ENCODE assay signal across 19 cellular contexts in genomic region chr4:113675731-113676707, GRCh38.
DNase-seq lines count a peak whose midpoint lies in the region; ATAC-seq and TF ChIP-seq lines count a peak whose summit lies in the region.
"Had no signal": no experiment of that assay in that cellular context is flagged by ENCODE, and none has a peak within 500 bp of the region (broad histone marks: within the 10 kb centered on the region; RNA-seq: fewer than 3 reads in every experiment).

No MANE protein-coding gene starts in this region.

- H3K4me1 ChIP-seq in CD8-positive, alpha-beta T cell (ENCODE audit: insufficient read depth, low read length): peaks cover 23% of the 10 kb centered on the region
- H3K4me1 ChIP-seq in heart right ventricle: peaks cover 0 to 69% (median 61%) of the 10 kb centered on the region in 9 donors
- peaks cover 20 to 31% of the 10 kb centered on the region in 2 donors for H3K4me1 ChIP-seq in adrenal gland (replicated peaks in 1 of 2)

- POLR2A ChIA-PET in CD8-positive, alpha-beta T cell (lab: Charles Lee): no interaction called here

- CTCF ChIA-PET in CD8-positive, alpha-beta T cell (lab: Charles Lee): no interaction called here

- no peaks in the 10 kb centered on the region for H3K9me3 ChIP-seq in CD8-positive, alpha-beta T cell (ENCODE audit: low read length)
- peaks cover 0 to 3% (median 0%) of the 10 kb centered on the region in 11 donors for H3K9me3 ChIP-seq in heart right ventricle
- H3K9me3 ChIP-seq in MG63: 0 out of 2 replicates have a peak, but pooled peaks cover 1% of the 10 kb centered on the region
- H3K9me3 ChIP-seq in adrenal gland (replicated peaks in 1 of 3): no peaks in the 10 kb centered on the region
- H3K9me3 ChIP-seq: Caco-2, ovary had no signal

- TF ChIP-seq CTCF in 22Rv1 (IDR thresholded peaks at IDR 0.05) (no peak), heart right ventricle (IDR thresholded peaks at IDR 0.05) (no peak), adrenal gland (IDR thresholded peaks at IDR 0.05) (no peak)
- no peak for TF ChIP-seq CTCF in CD8-positive, alpha-beta T cell (IDR thresholded peaks at IDR 0.05)

- H3K36me3 Mint-ChIP-seq in CD8-positive, alpha-beta T cell: peaks cover 20% of the 10 kb centered on the region

- ATAC-seq in CD8-positive, alpha-beta T cell: no peak
- ATAC-seq in SK-N-SH treated with all-trans-retinoic acid at 6 μM for 48 hours (peak; percentile 45), heart right ventricle (peak in 6 of 8 donors; percentile 7 to 45 (median 18))
- ATAC-seq: activated CD8-positive, alpha-beta T cell treated with anti-CD3 and anti-CD28 coated beads, Interleukin-2, amount 10 ng/mL, durations not matched to agents 7 days and 5 days; GM12878; left lobe of liver had no signal

- no peaks in the 10 kb centered on the region for H3K27me3 ChIP-seq in CD8-positive, alpha-beta T cell (ENCODE audit: insufficient read depth, low read length)
- H3K27me3 ChIP-seq in heart right ventricle (no peaks in the 10 kb centered on the region), MG63 (no peaks in the 10 kb centered on the region), adrenal gland (no peaks in the 10 kb centered on the region)
- H3K27me3 ChIP-seq: dorsolateral prefrontal cortex, ovary had no signal

- H3K27ac Mint-ChIP-seq in CD8-positive, alpha-beta T cell: peak overlapping the region; percentile 90

- no peak for DNase-seq in CD8-positive, alpha-beta T cell
- no peak for DNase-seq in heart right ventricle
- no peak for DNase-seq in ureter (ENCODE audit: low spot score)
- no peak for DNase-seq in MG63
- no peak for DNase-seq in LoVo (ENCODE audit: low spot score)
- no peak for DNase-seq in adrenal gland
- DNase-seq: activated CD8-positive, alpha-beta T cell treated with anti-CD3 and anti-CD28 coated beads, Interleukin-2, amount 10 ng/mL, durations not matched to agents 7 days and 5 days; Caco-2; dorsolateral prefrontal cortex; NCI-H1694; ovary; stimulated activated CD4-positive, alpha-beta T cell treated with anti-CD3 and anti-CD28 coated beads, Interleukin-1b, Interleukin-23, amount 100 ng/mL, for 48 hours; stimulated activated naive CD4-positive, alpha-beta T cell had no signal

- no peak overlapping the region for H3K4me3 Mint-ChIP-seq in CD8-positive, alpha-beta T cell
- H3K4me3 Mint-ChIP-seq: T-helper 1 cell treated with Interleukin-12 subunit alpha and Interleukin-12 subunit beta and Interleukin-4 antibody, amounts not matched to agents 30 μg/mL and 1 μg/mL, for 36 hours had no signal

- TF ChIP-seq POLR2A in adrenal gland (IDR thresholded peaks at IDR 0.05): no peak

- no peaks in the 10 kb centered on the region for H3K36me3 ChIP-seq in CD8-positive, alpha-beta T cell (ENCODE audit: insufficient read depth, low read length)
- H3K36me3 ChIP-seq in heart right ventricle (peaks cover 0 to 4% (median 0%) of the 10 kb centered on the region in 9 donors), MG63 (peaks cover 8% of the 10 kb centered on the region; the same call in 1 of the 2 replicates), adrenal gland (replicated peaks in 1 of 2) (no peaks in the 10 kb centered on the region)
- H3K36me3 ChIP-seq: ovary had no signal

- WGBS in heart right ventricle, 2 donors: 15 to 38% methylated on average over 2 of the region's 2 CpGs
- 43 to 66% (median 56%) methylated on average over 2 of the region's 2 CpGs for WGBS in adrenal gland, 4 donors

- peak overlapping the region; percentile 14; the same call in 1 of the 2 replicates for H3K27ac ChIP-seq in 22Rv1
- no peak overlapping the region for H3K27ac ChIP-seq in CD8-positive, alpha-beta T cell (ENCODE audit: low read depth, low read length)
- peak overlapping the region in 8 of 10 donors; percentile 2 to 47 (median 30) for H3K27ac ChIP-seq in heart right ventricle
- no peak overlapping the region for H3K27ac ChIP-seq in adrenal gland
- H3K27ac ChIP-seq: dorsolateral prefrontal cortex, ovary had no signal

- no peaks in the 10 kb centered on the region for H3K9me3 Mint-ChIP-seq in CD8-positive, alpha-beta T cell

- no peaks in the 10 kb centered on the region for H3K27me3 Mint-ChIP-seq in CD8-positive, alpha-beta T cell (ENCODE audit: low read depth)
- H3K27me3 Mint-ChIP-seq: activated naive CD8-positive, alpha-beta T cell had no signal

- H3K4me3 ChIP-seq in CD8-positive, alpha-beta T cell (ENCODE audit: low read depth, low read length): no peak overlapping the region
- no peak overlapping the region for H3K4me3 ChIP-seq in heart right ventricle
- no peak overlapping the region for H3K4me3 ChIP-seq in MG63
- no peak overlapping the region for H3K4me3 ChIP-seq in adrenal gland
- H3K4me3 ChIP-seq: GM12878, ovary had no signal

- intact Hi-C loops in CD8-positive, alpha-beta T cell (cut with DNase I, micrococcal nuclease): loop anchor here in 1 of 2 experiments (2.0 kb wide), 1 partner anchor 129 kb away; no protein-coding TSS in a partner anchor
- intact Hi-C loops in heart right ventricle (cut with DNase I) (loop anchor here in 3 of 10 donors (5.0 to 10.0 kb wide), 3 partner anchors 34 to 131 kb away; no protein-coding TSS in a partner anchor), adrenal gland (cut with DNase I) (no loop called here)

- peaks cover 64% of the 10 kb centered on the region for H3K4me1 Mint-ChIP-seq in CD8-positive, alpha-beta T cell (ENCODE audit: low read depth)

TF ChIP-seq in SK-N-SH treated with all-trans-retinoic acid at 6 μM for 48 hours, 23 proteins besides CTCF, POLR2A, EP300 and RAD21:
- peak; percentile 75 for TF ChIP-seq ISL1 (CRISPR knock-in tag; IDR thresholded peaks at IDR 0.05)
- TF ChIP-seq TOX (CRISPR knock-in tag; IDR thresholded peaks at IDR 0.05; ENCODE audit: borderline replicate concordance): no peak

Comparison
In these comparisons a context has a peak if more than half of its experiments do, and no peak if none do; other contexts are left out.
1. H3K27ac ChIP-seq: peak in 22Rv1 (single experiment) and heart right ventricle (8 of 10); none in CD8-positive, alpha-beta T cell (single experiment) and adrenal gland (0 of 5).